In genomic region chr9:34459356-34459755, GRCh38 we compare ENCODE assay signal across 16 cellular contexts. TPM values are rescaled to one million over a fixed set of nuclear protein-coding genes. Genes with fewer than 3 reads are reported as not detected.
DNase-seq lines count a peak whose midpoint lies in the region; ATAC-seq and TF ChIP-seq lines count a peak whose summit lies in the region.
"Had no signal": no experiment of that assay in that cellular context is flagged by ENCODE, and none has a peak within 500 bp of the region (broad histone marks: within the 10 kb centered on the region; RNA-seq: fewer than 3 reads in every experiment).

No MANE protein-coding gene starts in this region.

- peak overlapping the region; percentile 62 for H3K4me3 ChIP-seq in iPS-18a (ENCODE audit: low read length)
- H3K4me3 ChIP-seq: thyroid gland had no signal

- peaks cover 8% of the 10 kb centered on the region for H3K27me3 Mint-ChIP-seq in activated CD8-positive, alpha-beta memory T cell treated with anti-CD3 and anti-CD28 coated beads, Interleukin-2, amount 10 ng/mL, durations not matched to agents 7 days and 5 days
- H3K27me3 Mint-ChIP-seq in WTC11 (ENCODE audit: low read depth) = peaks cover 32% of the 10 kb centered on the region
- peaks cover 11% of the 10 kb centered on the region for H3K27me3 Mint-ChIP-seq in stimulated activated naive CD8-positive, alpha-beta T cell treated with anti-CD3 and anti-CD28 coated beads, Interleukin-15, amount 100 ng/mL, for 72 hours

- POLR2A ChIA-PET in WTC11 (lab: Charles Lee) = no interaction called here

- DNase-seq in activated CD8-positive, alpha-beta memory T cell treated with anti-CD3 and anti-CD28 coated beads, Interleukin-2, amount 10 ng/mL, durations not matched to agents 7 days and 5 days = no peak
- no peak for DNase-seq in activated CD8-positive, alpha-beta memory T cell treated with anti-CD3 and anti-CD28 coated beads, Interleukin-2, amount 50 U/mL, for 4 hours
- DNase-seq in WTC11 (ENCODE audit: low spot score) (no peak), Kasumi-1 (lab: John Stamatoyannopoulos, UW) (no peak), left colon (no peak)
- no peak for DNase-seq in stimulated activated naive CD8-positive, alpha-beta T cell treated with anti-CD3 and anti-CD28 coated beads, Interleukin-15, amount 100 ng/mL, for 72 hours
- DNase-seq: ACHN; activated CD4-positive, alpha-beta memory T cell treated with anti-CD3 and anti-CD28 coated beads for 36 hours; esophagus squamous epithelium; NCI-H524 treated with DMSO at 0.1 percent for 48 hours; T1000 had no signal

- no peak overlapping the region for H3K27ac ChIP-seq in iPS-18a (ENCODE audit: low read length)
- H3K27ac ChIP-seq: esophagus squamous epithelium, thyroid gland had no signal

- H3K4me1 ChIP-seq in iPS-18a (ENCODE audit: control insufficient read depth, low read depth, low read length) = peaks cover 4% of the 10 kb centered on the region

- no peak overlapping the region for H3K9ac ChIP-seq in iPS-18a (ENCODE audit: low read length)

- no peaks in the 10 kb centered on the region for H3K9me3 Mint-ChIP-seq in activated CD8-positive, alpha-beta memory T cell treated with anti-CD3 and anti-CD28 coated beads, Interleukin-2, amount 10 ng/mL, durations not matched to agents 7 days and 5 days (ENCODE audit: low read depth)
- H3K9me3 Mint-ChIP-seq in WTC11 = no peaks in the 10 kb centered on the region
- H3K9me3 Mint-ChIP-seq in stimulated activated naive CD8-positive, alpha-beta T cell treated with anti-CD3 and anti-CD28 coated beads, Interleukin-15, amount 100 ng/mL, for 72 hours = no peaks in the 10 kb centered on the region
- H3K9me3 Mint-ChIP-seq: activated CD4-positive, alpha-beta memory T cell treated with anti-CD3 and anti-CD28 coated beads for 36 hours; activated naive CD4-positive, alpha-beta T cell treated with anti-CD3 and anti-CD28 coated beads, Interleukin-2, amount 50 U/mL, for 72 hours had no signal

- intact Hi-C loops in left colon (cut with DNase I, micrococcal nuclease) = no loop called here

- H3K36me3 ChIP-seq in iPS-18a (ENCODE audit: control insufficient read depth, low read depth, low read length) = no peaks in the 10 kb centered on the region
- H3K36me3 ChIP-seq: esophagus squamous epithelium, thyroid gland had no signal

- no peak overlapping the region for H3K27ac Mint-ChIP-seq in activated CD8-positive, alpha-beta memory T cell treated with anti-CD3 and anti-CD28 coated beads, Interleukin-2, amount 10 ng/mL, durations not matched to agents 7 days and 5 days
- H3K27ac Mint-ChIP-seq in WTC11 = peak overlapping the region; percentile 70
- H3K27ac Mint-ChIP-seq in stimulated activated naive CD8-positive, alpha-beta T cell treated with anti-CD3 and anti-CD28 coated beads, Interleukin-15, amount 100 ng/mL, for 72 hours = no peak overlapping the region
- H3K27ac Mint-ChIP-seq: activated CD4-positive, alpha-beta memory T cell treated with anti-CD3 and anti-CD28 coated beads for 36 hours had no signal

- peak overlapping the region; percentile 86 for H3K4me3 Mint-ChIP-seq in activated CD8-positive, alpha-beta memory T cell treated with anti-CD3 and anti-CD28 coated beads, Interleukin-2, amount 10 ng/mL, durations not matched to agents 7 days and 5 days
- peak overlapping the region; percentile 86 for H3K4me3 Mint-ChIP-seq in WTC11
- H3K4me3 Mint-ChIP-seq in stimulated activated naive CD8-positive, alpha-beta T cell treated with anti-CD3 and anti-CD28 coated beads, Interleukin-15, amount 100 ng/mL, for 72 hours = peak overlapping the region; percentile 88 to 91

- peaks cover 49% of the 10 kb centered on the region for H3K4me1 Mint-ChIP-seq in activated CD8-positive, alpha-beta memory T cell treated with anti-CD3 and anti-CD28 coated beads, Interleukin-2, amount 10 ng/mL, durations not matched to agents 7 days and 5 days
- H3K4me1 Mint-ChIP-seq in WTC11 = peaks cover 18% of the 10 kb centered on the region
- H3K4me1 Mint-ChIP-seq in stimulated activated naive CD8-positive, alpha-beta T cell treated with anti-CD3 and anti-CD28 coated beads, Interleukin-15, amount 100 ng/mL, for 72 hours = peaks cover 50% of the 10 kb centered on the region

- peaks cover 29% of the 10 kb centered on the region for H3K27me3 ChIP-seq in iPS-18a (ENCODE audit: control insufficient read depth, insufficient read depth, low read length)
- H3K27me3 ChIP-seq: esophagus squamous epithelium, thyroid gland had no signal

- ATAC-seq in activated CD8-positive, alpha-beta memory T cell treated with anti-CD3 and anti-CD28 coated beads, Interleukin-2, amount 10 ng/mL, durations not matched to agents 7 days and 5 days = no peak
- ATAC-seq in WTC11 = no peak
- no peak for ATAC-seq in stimulated activated naive CD8-positive, alpha-beta T cell treated with anti-CD3 and anti-CD28 coated beads, Interleukin-15, amount 100 ng/mL, for 72 hours
- no peak for ATAC-seq in GM19395 (IDR thresholded peaks at IDR 0.05; ENCODE audit: unreplicated experiment)
- ATAC-seq in left colon = no peak

- CTCF ChIA-PET in activated CD8-positive, alpha-beta memory T cell treated with anti-CD3 and anti-CD28 coated beads, Interleukin-2, amount 10 ng/mL, durations not matched to agents 7 days and 5 days (lab: Charles Lee) = interaction anchor here (1.2 kb wide), 1 partner anchor 56 kb away, joined by 4 read pairs; no protein-coding TSS in a partner anchor
- CTCF ChIA-PET in WTC11 (lab: Charles Lee) = interaction anchor here (0.6 to 0.7 kb wide), 2 partner anchors 19 to 55 kb away, joined by 3 read pairs; no protein-coding TSS in a partner anchor

- H3K9me3 ChIP-seq in iPS-18a (ENCODE audit: control insufficient read depth, low read depth, low read length) = no peaks in the 10 kb centered on the region
- H3K9me3 ChIP-seq: esophagus squamous epithelium, thyroid gland had no signal

- no peaks in the 10 kb centered on the region for H3K36me3 Mint-ChIP-seq in activated CD8-positive, alpha-beta memory T cell treated with anti-CD3 and anti-CD28 coated beads, Interleukin-2, amount 10 ng/mL, durations not matched to agents 7 days and 5 days
- no peaks in the 10 kb centered on the region for H3K36me3 Mint-ChIP-seq in WTC11
- H3K36me3 Mint-ChIP-seq: activated CD4-positive, alpha-beta memory T cell treated with anti-CD3 and anti-CD28 coated beads for 36 hours; activated naive CD4-positive, alpha-beta T cell treated with anti-CD3 and anti-CD28 coated beads, Interleukin-2, amount 50 U/mL, for 72 hours had no signal

- TF ChIP-seq CTCF in WTC11 (IDR thresholded peaks at IDR 0.05) = no peak

TF ChIP-seq in WTC11, 78 proteins besides CTCF, POLR2A, EP300 and RAD21:
- TF ChIP-seq NFATC4 (CRISPR knock-in tag; IDR thresholded peaks at IDR 0.05) = no peak
- TF ChIP-seq, protein P1, sequence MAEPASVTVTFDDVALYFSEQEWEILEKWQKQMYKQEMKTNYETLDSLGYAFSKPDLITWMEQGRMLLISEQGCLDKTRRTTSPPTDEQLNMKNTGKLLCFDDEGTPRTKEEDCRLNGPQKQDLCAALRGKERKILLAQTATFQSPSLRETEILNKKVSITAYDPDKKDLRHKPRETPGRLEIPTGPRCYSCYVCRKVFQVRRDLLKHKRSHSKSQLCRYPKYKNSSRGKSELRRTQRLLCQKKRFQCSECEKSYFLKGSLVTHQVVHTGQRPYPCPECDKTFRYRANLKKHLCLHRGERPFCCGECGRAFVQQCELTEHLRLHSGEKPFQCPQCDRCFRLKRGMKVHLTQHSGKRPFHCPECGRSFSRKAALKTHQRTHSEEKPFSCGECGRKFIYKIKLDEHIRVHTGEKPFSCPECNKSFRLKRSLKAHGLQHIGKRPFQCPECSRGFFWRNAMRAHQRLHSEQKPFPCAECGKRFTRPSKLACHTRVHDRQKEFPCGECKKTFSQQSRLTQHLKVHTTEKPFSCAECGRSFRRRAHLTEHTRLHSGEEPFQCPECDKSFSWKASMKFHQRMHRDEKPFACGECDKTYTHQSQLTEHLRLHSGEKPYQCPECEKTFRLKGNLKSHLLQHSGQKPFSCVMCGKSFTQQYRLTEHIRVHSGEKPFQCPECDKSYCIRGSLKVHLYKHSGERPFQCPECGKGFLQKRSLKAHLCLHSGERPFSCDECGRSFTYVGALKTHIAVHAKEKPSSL (CRISPR knock-in tag; conservative IDR thresholded peaks at IDR 0.05) = no peak
- TF ChIP-seq USF2 (CRISPR knock-in tag; IDR thresholded peaks at IDR 0.05) = no peak
- no peak for TF ChIP-seq CBFB (CRISPR knock-in tag; IDR thresholded peaks at IDR 0.05; ENCODE audit: low read depth)
- no peak for TF ChIP-seq TP53 (CRISPR knock-in tag; IDR thresholded peaks at IDR 0.05)

RNA-seq across cellular contexts. Expression of gene DNAI1, which starts 0.8 kb away (rescaled TPM):
- not detected for total RNA-seq in activated CD8-positive, alpha-beta memory T cell treated with anti-CD3 and anti-CD28 coated beads, Interleukin-2, amount 10 ng/mL, durations not matched to agents 7 days and 5 days
- total RNA-seq in WTC11 (2021) (1.5 to 2.1 TPM (median 1.6 TPM) in 3 replicates), left colon (not detected)
- total RNA-seq: esophagus squamous epithelium, RPMI7951 had no signal

RNA-seq across cellular contexts. Expression of gene FAM219A, which starts 1.0 kb away (rescaled TPM):
- 10 to 100 TPM in 1 of 2 experiments, 1 to 10 TPM in 1; 7.9 to 13.8 TPM for total RNA-seq in activated CD8-positive, alpha-beta memory T cell treated with anti-CD3 and anti-CD28 coated beads, Interleukin-2, amount 10 ng/mL, durations not matched to agents 7 days and 5 days
- total RNA-seq in WTC11 (2021) (17.2 to 20.6 TPM (median 19.5 TPM) in 3 replicates), left colon (1 to 10 TPM; 6.8 to 7.2 TPM)
